Comparison of ENCODE assay signal across 21 cellular contexts in genomic region chr7:37986780-37987380, GRCh38.
DNase-seq lines count a peak whose midpoint lies in the region; ATAC-seq, FAIRE-seq and TF ChIP-seq lines count a peak whose summit lies in the region.
"Had no signal": no experiment of that assay in that cellular context is flagged by ENCODE, and none has a peak within 500 bp of the region (broad histone marks: within the 10 kb centered on the region; RNA-seq: fewer than 3 reads in every experiment).

No MANE protein-coding gene starts in this region.

- no peaks in the 10 kb centered on the region for H3K27me3 ChIP-seq in heart right ventricle
- no peaks in the 10 kb centered on the region for H3K27me3 ChIP-seq in left ventricle myocardium inferior (ENCODE audit: low read depth)
- no peaks in the 10 kb centered on the region for H3K27me3 ChIP-seq in bronchial epithelial cell (ENCODE audit: control insufficient read depth, insufficient read depth, low read length)
- H3K27me3 ChIP-seq: cardiac muscle cell had no signal

- H3K4me1 Mint-ChIP-seq in endothelial cell (ENCODE audit: unreplicated experiment) = peaks cover 8% of the 10 kb centered on the region
- H3K4me1 Mint-ChIP-seq: natural killer cell had no signal

- no peaks in the 10 kb centered on the region for H3K36me3 Mint-ChIP-seq in endothelial cell (ENCODE audit: low read depth, unreplicated experiment)
- H3K36me3 Mint-ChIP-seq: natural killer cell had no signal

- H3K4me1 ChIP-seq in heart right ventricle (peaks cover 0 to 6% (median 0%) of the 10 kb centered on the region in 9 donors), left ventricle myocardium inferior (no peaks in the 10 kb centered on the region)

- FAIRE-seq in bronchial epithelial cell (lab: Jason Lieb, UNC) = no peak
- FAIRE-seq: A549, endothelial cell of umbilical vein, GM18507 had no signal

- intact Hi-C loops in heart right ventricle (cut with DNase I) (loop anchor here in 1 of 10 donors (10.0 kb wide), 1 partner anchor 62 kb away; the partner anchor contains the start of gene EPDR1), left ventricle myocardium inferior (cut with micrococcal nuclease) (no loop called here)

- peak overlapping the region in 3 of 10 donors; percentile 19 to 30 (median 27) for H3K27ac ChIP-seq in heart right ventricle
- no peak overlapping the region for H3K27ac ChIP-seq in left ventricle myocardium inferior (replicated peaks)
- H3K27ac ChIP-seq: cardiac muscle cell, thoracic aorta had no signal

- H3K27me3 Mint-ChIP-seq in endothelial cell (ENCODE audit: unreplicated experiment) = no peaks in the 10 kb centered on the region

- no peak for DNase-seq in heart right ventricle
- DNase-seq in left ventricle myocardium inferior = no peak
- peak; percentile 52 for DNase-seq in bronchial epithelial cell (ENCODE audit: low read depth)
- DNase-seq in kidney tubule cell (ENCODE audit: low spot score) = peak; percentile 50
- DNase-seq in GM10248 (ENCODE audit: extremely low spot score) = no peak
- no peak for DNase-seq in endothelial cell (ENCODE audit: low spot score)
- DNase-seq: activated naive CD4-positive, alpha-beta T cell treated with Interleukin-2 at 50 U/mL for 16 hours; GF-D8; head of caudate nucleus; natural killer cell; retina; SK-N-SH; stimulated activated CD4-positive, alpha-beta T cell treated with anti-CD3 and anti-CD28 coated beads, Interleukin-2, amount 100 ng/mL, for 24 hours; stimulated activated CD8-positive, alpha-beta memory T cell treated with anti-CD3 and anti-CD28 coated beads, Interleukin-4, amount 100 ng/mL, for 48 hours had no signal

- WGBS in heart right ventricle, 2 donors = 57 to 62% methylated on average over 5 of the region's 5 CpGs

- peak in 6 of 8 donors; percentile 28 to 74 (median 52) for ATAC-seq in heart right ventricle
- ATAC-seq in HG02885 (IDR thresholded peaks at IDR 0.05; ENCODE audit: poor library complexity, unreplicated experiment) = no peak
- no peak for ATAC-seq in HG03521 (IDR thresholded peaks at IDR 0.05; ENCODE audit: unreplicated experiment)
- ATAC-seq: natural killer cell had no signal

- no peak overlapping the region for H3K27ac Mint-ChIP-seq in endothelial cell (ENCODE audit: unreplicated experiment)
- H3K27ac Mint-ChIP-seq: natural killer cell had no signal

- H3K9me3 Mint-ChIP-seq in endothelial cell (ENCODE audit: unreplicated experiment) = no peaks in the 10 kb centered on the region
- H3K9me3 Mint-ChIP-seq: natural killer cell had no signal

- H3K9me3 ChIP-seq in heart right ventricle (no peaks in the 10 kb centered on the region), left ventricle myocardium inferior (replicated peaks) (no peaks in the 10 kb centered on the region)
- H3K9me3 ChIP-seq: A549, SK-N-SH, thoracic aorta had no signal

- CTCF ChIA-PET in GM10248 (lab: Yijun Ruan, JAX) = interaction anchor here (0.9 to 1.3 kb wide), 4 partner anchors 12 to 49 kb away, joined by 3 to 4 read pairs (median 3); no protein-coding TSS in a partner anchor

- POLR2A ChIA-PET in GM10248 (lab: Yijun Ruan, JAX) = no interaction called here

- TF ChIP-seq CTCF in heart right ventricle (IDR thresholded peaks at IDR 0.05) (no peak), left ventricle myocardium inferior (IDR thresholded peaks at IDR 0.05; ENCODE audit: borderline replicate concordance) (no peak), bronchial epithelial cell (IDR thresholded peaks at IDR 0.05; ENCODE audit: insufficient read depth, low read length, severe bottlenecking) (no peak), GM10248 (IDR thresholded peaks at IDR 0.05; ENCODE audit: control extremely low read depth, extremely low read depth, low read depth, missing control alignments) (no peak), endothelial cell (IDR thresholded peaks at IDR 0.05; ENCODE audit: unreplicated experiment) (no peak)

- no peak overlapping the region for H3K4me3 Mint-ChIP-seq in endothelial cell (ENCODE audit: unreplicated experiment)
- H3K4me3 Mint-ChIP-seq: natural killer cell had no signal

- H3K36me3 ChIP-seq in heart right ventricle (no peaks in the 10 kb centered on the region), left ventricle myocardium inferior (no peaks in the 10 kb centered on the region), bronchial epithelial cell (ENCODE audit: control insufficient read depth, insufficient read depth, low read length) (no peaks in the 10 kb centered on the region)
- H3K36me3 ChIP-seq: cardiac muscle cell, thoracic aorta had no signal

- no peak overlapping the region for H3K4me3 ChIP-seq in heart right ventricle
- no peak overlapping the region for H3K4me3 ChIP-seq in left ventricle myocardium inferior
- no peak overlapping the region for H3K4me3 ChIP-seq in bronchial epithelial cell (ENCODE audit: low read depth, low read length)
- H3K4me3 ChIP-seq: A549, cardiac muscle cell, thoracic aorta had no signal

Comparison
In these comparisons a context has a peak if more than half of its experiments do, and no peak if none do; other contexts are left out.
1. ATAC-seq: peak in heart right ventricle (6 of 8); none in HG02885 (single experiment) and HG03521 (single experiment).
2. DNase-seq: peak in bronchial epithelial cell (single experiment) and kidney tubule cell (single experiment); none in heart right ventricle (0 of 2), left ventricle myocardium inferior (single experiment), GM10248 (single experiment) and endothelial cell (single experiment).